11 cellular contexts compared by ENCODE assay signal in genomic region chr14:95503365-95504134, GRCh38. TPM values are rescaled to one million over a fixed set of nuclear protein-coding genes. Genes with fewer than 3 reads are reported as not detected.
A peak's percentile ranks its signal among the peaks of the same experiment; 100 is the strongest.
DNase-seq lines count a peak whose midpoint lies in the region; ATAC-seq and TF ChIP-seq lines count a peak whose summit lies in the region.
"Had no signal": no experiment of that assay in that cellular context is flagged by ENCODE, and none has a peak within 500 bp of the region (broad histone marks: within the 10 kb centered on the region; RNA-seq: fewer than 3 reads in every experiment).

No MANE protein-coding gene starts in this region.

- H3K9ac ChIP-seq in BLaER1 treated with 17β-estradiol and CSF1 and Interleukin-3, amounts not matched to agents 10 nM and 100 nM, result peak overlapping the region in 5 of 11 experiments; percentile 2 to 59 (median 52); a peak in 8 of 22 replicates
- H3K9ac ChIP-seq in MM.1S (ENCODE audit: low read length) (peak overlapping the region; percentile 73), smooth muscle cell (ENCODE audit: low read depth) (no peak overlapping the region)

- H3K79me2 ChIP-seq in MM.1S (ENCODE audit: low read length) (peaks cover 86% of the 10 kb centered on the region), smooth muscle cell (ENCODE audit: low read depth) (no peaks in the 10 kb centered on the region)

- peaks cover 7 to 98% (median 84%) of the 10 kb centered on the region in 11 experiments; a peak in 21 of 22 replicates for H3K36me3 ChIP-seq in BLaER1 treated with 17β-estradiol and CSF1 and Interleukin-3, amounts not matched to agents 10 nM and 100 nM
- H3K36me3 ChIP-seq in MM.1S (replicated peaks; ENCODE audit: insufficient read depth, low read length) (no peaks in the 10 kb centered on the region), smooth muscle cell (ENCODE audit: low read depth) (no peaks in the 10 kb centered on the region)
- H3K36me3 ChIP-seq: pancreas had no signal

- H2AFZ ChIP-seq in MM.1S (ENCODE audit: low read length) (no peak overlapping the region), smooth muscle cell (ENCODE audit: low read depth) (no peak overlapping the region)

- peak overlapping the region in 10 of 11 experiments; percentile 13 to 98 (median 83); a peak in 18 of 22 replicates for H3K27ac ChIP-seq in BLaER1 treated with 17β-estradiol and CSF1 and Interleukin-3, amounts not matched to agents 10 nM and 100 nM
- H3K27ac ChIP-seq in MM.1S (ENCODE audit: low read length), result peak overlapping the region; percentile 99
- H3K27ac ChIP-seq in smooth muscle cell (ENCODE audit: low read depth), result no peak overlapping the region
- H3K27ac ChIP-seq: pancreas had no signal

- no peaks in the 10 kb centered on the region for H3K9me3 ChIP-seq in BLaER1 treated with 17β-estradiol and CSF1 and Interleukin-3, amounts not matched to agents 10 nM and 100 nM (replicated peaks in 1 of 11)
- H3K9me3 ChIP-seq in MM.1S (replicated peaks; ENCODE audit: insufficient read depth, low read length), result no peaks in the 10 kb centered on the region
- H3K9me3 ChIP-seq in smooth muscle cell (replicated peaks; ENCODE audit: low read depth), result no peaks in the 10 kb centered on the region
- H3K9me3 ChIP-seq: pancreas had no signal

- peaks cover 95 to 100% (median 99%) of the 10 kb centered on the region in 10 experiments for H3K4me1 ChIP-seq in BLaER1 treated with 17β-estradiol and CSF1 and Interleukin-3, amounts not matched to agents 10 nM and 100 nM
- H3K4me1 ChIP-seq in MM.1S (ENCODE audit: low read length) (peaks cover 88% of the 10 kb centered on the region), smooth muscle cell (ENCODE audit: low read depth) (no peaks in the 10 kb centered on the region)

- no peaks in the 10 kb centered on the region for H3K27me3 ChIP-seq in BLaER1 treated with 17β-estradiol and CSF1 and Interleukin-3, amounts not matched to agents 10 nM and 100 nM
- H3K27me3 ChIP-seq in MM.1S (replicated peaks; ENCODE audit: insufficient read depth, low read length) (no peaks in the 10 kb centered on the region), smooth muscle cell (ENCODE audit: low read depth) (no peaks in the 10 kb centered on the region)
- H3K27me3 ChIP-seq: pancreas had no signal

- TF ChIP-seq CTCF in MM.1S (IDR thresholded peaks at IDR 0.05; ENCODE audit: low read length), result no peak
- TF ChIP-seq CTCF in lower leg skin (IDR thresholded peaks at IDR 0.05), result no peak
- no peak for TF ChIP-seq CTCF in smooth muscle cell (IDR thresholded peaks at IDR 0.05; ENCODE audit: borderline replicate concordance, insufficient read depth, poor library complexity, severe bottlenecking)

- H3K4me2 ChIP-seq in BLaER1 treated with 17β-estradiol and CSF1 and Interleukin-3, amounts not matched to agents 10 nM and 100 nM, result peak overlapping the region; percentile 47 to 100 (median 98)
- H3K4me2 ChIP-seq in MM.1S (ENCODE audit: low read depth, low read length) (peak overlapping the region; percentile 49), smooth muscle cell (no peak overlapping the region)

- 85 to 87% methylated on average over 8 of the region's 8 CpGs for WGBS in lower leg skin, 2 donors
- 94% methylated on average over 8 of the region's 8 CpGs for WGBS in smooth muscle cell (ENCODE audit: low lambda C conversion rate)

- intact Hi-C loops in lower leg skin (cut with DNase I; ENCODE audit: low total_unique reads), result no loop called here

- TF ChIP-seq POLR2A in lower leg skin (IDR thresholded peaks at IDR 0.05), result no peak

- H3F3A ChIP-seq in MM.1S (ENCODE audit: insufficient read depth, low read length) (peaks cover 29% of the 10 kb centered on the region), smooth muscle cell (ENCODE audit: low read depth) (no peaks in the 10 kb centered on the region)

- DNase-seq in MM.1S (peak; percentile 82), lower leg skin (ENCODE audit: low spot score in 2 of 2) (no peak), smooth muscle cell (lab: John Stamatoyannopoulos, UW; ENCODE audit: unreplicated experiment) (no peak)
- no peak for DNase-seq in activated effector memory CD4-positive, alpha-beta T cell treated with Interleukin-2 at 50 U/mL for 16 hours
- DNase-seq in activated CD4-positive, alpha-beta T cell treated with anti-CD3 and anti-CD28 coated beads for 1 hour, result no peak
- DNase-seq: NCI-H1417, pancreas had no signal

- peaks cover 9 to 97% (median 64%) of the 10 kb centered on the region in 11 experiments; a peak in 19 of 22 replicates for H4K20me1 ChIP-seq in BLaER1 treated with 17β-estradiol and CSF1 and Interleukin-3, amounts not matched to agents 10 nM and 100 nM
- H4K20me1 ChIP-seq in MM.1S (ENCODE audit: insufficient read depth, low read length) (no peaks in the 10 kb centered on the region), smooth muscle cell (ENCODE audit: low read depth) (peaks cover 8% of the 10 kb centered on the region)

- H3K4me3 ChIP-seq in BLaER1 treated with 17β-estradiol and CSF1 and Interleukin-3, amounts not matched to agents 10 nM and 100 nM, result no peak overlapping the region
- H3K4me3 ChIP-seq in MM.1S (ENCODE audit: low read length) (no peak overlapping the region), lower leg skin (ENCODE audit: low read depth, poor library complexity, severe bottlenecking) (no peak overlapping the region), smooth muscle cell (no peak overlapping the region)
- H3K4me3 ChIP-seq: pancreas had no signal

- ATAC-seq in GM18870 (IDR thresholded peaks at IDR 0.05; ENCODE audit: unreplicated experiment), result peak; percentile 67
- peak; percentile 53 for ATAC-seq in HG02759 (IDR thresholded peaks at IDR 0.05; ENCODE audit: unreplicated experiment)
- ATAC-seq: pancreas had no signal

- H3K9me2 ChIP-seq in MM.1S (replicated peaks; ENCODE audit: insufficient read depth, low read length), result no peaks in the 10 kb centered on the region

RNA-seq across cellular contexts. Expression of gene SYNE3, which starts 12.9 kb away (rescaled TPM):
- total RNA-seq in lower leg skin, result 10 to 100 TPM; 13.8 to 26.2 (median 15.2) TPM
- 4.0 and 4.2 TPM in 2 replicates for total RNA-seq in smooth muscle cell
- 2.7 and 4.1 TPM in 2 replicates for polyA plus RNA-seq in smooth muscle cell
- total RNA-seq: H1 had no signal

RNA-seq across cellular contexts. Expression of gene GLRX5, which starts 31.3 kb away (rescaled TPM):
- total RNA-seq in lower leg skin (10 to 100 TPM; 26.4 to 34.6 (median 33.9) TPM), smooth muscle cell (42.4 and 53.5 TPM in 2 replicates)
- polyA plus RNA-seq in smooth muscle cell, result 79.8 and 84.3 TPM in 2 replicates
